Comparison of ENCODE assay signal across 15 cellular contexts in the genomic region with DNA sequence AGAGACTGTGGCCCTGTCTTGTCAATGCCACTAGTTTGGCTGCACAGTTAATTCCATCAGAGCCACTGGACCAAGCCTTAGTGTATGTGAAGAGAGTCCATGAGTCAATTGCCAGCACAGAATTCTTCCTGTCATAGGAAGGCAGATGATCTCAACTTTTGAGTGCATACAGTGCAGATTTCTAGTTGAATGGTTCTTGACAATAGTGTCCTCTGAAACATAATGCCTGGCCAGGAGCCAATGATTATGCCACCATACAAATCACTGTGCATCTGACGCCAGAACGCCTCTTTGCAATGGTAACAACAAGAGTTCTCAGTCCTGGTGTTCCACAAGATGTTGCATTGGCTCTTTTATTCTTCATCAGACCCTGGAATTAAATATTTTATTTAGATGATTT. TPM values are rescaled to one million over a fixed set of nuclear protein-coding genes. Genes with fewer than 3 reads are reported as not detected.
DNase-seq lines count a peak whose midpoint lies in the region; ATAC-seq and TF ChIP-seq lines count a peak whose summit lies in the region.
"Had no signal": no experiment of that assay in that cellular context is flagged by ENCODE, and none has a peak within 500 bp of the region (broad histone marks: within the 10 kb centered on the region; RNA-seq: fewer than 3 reads in every experiment).

No MANE protein-coding gene starts in this region.

- H3K27ac ChIP-seq in GM23338 (ENCODE audit: low read depth) (no peak overlapping the region), suprapubic skin (no peak overlapping the region), SK-N-SH (ENCODE audit: low read depth in 2 of 2, low read length in 1 of 2) (no peak overlapping the region)

- no peaks in the 10 kb centered on the region for H3K9me3 ChIP-seq in suprapubic skin
- H3K9me3 ChIP-seq in SK-N-SH, result no peaks in the 10 kb centered on the region

- H3K4me2 ChIP-seq in GM23338, result no peak overlapping the region
- H3K4me2 ChIP-seq in SK-N-SH, result no peak overlapping the region

- H3K4me1 Mint-ChIP-seq in GM23338, result peaks cover 11% of the 10 kb centered on the region

- no peaks in the 10 kb centered on the region for H3K9me3 Mint-ChIP-seq in GM23338

- POLR2A ChIA-PET in SK-N-SH (lab: Yijun Ruan, JAX), result no interaction called here

- peak; percentile 19 for DNase-seq in NCI-H1436 (lab: John Stamatoyannopoulos, UW)
- no peak for DNase-seq in NCI-H1436 treated with DMSO at 0.1 percent for 48 hours (lab: John Stamatoyannopoulos, UW)
- peak; percentile 94 for DNase-seq in NCI-H446 treated with DMSO at 0.1 percent for 48 hours (lab: John Stamatoyannopoulos, UW)
- DNase-seq in kidney tubule cell (ENCODE audit: low spot score), result peak; percentile 69
- DNase-seq in GM23338 (ENCODE audit: low spot score), result no peak
- no peak for DNase-seq in suprapubic skin (ENCODE audit: low spot score in 2 of 2)
- DNase-seq in SK-N-SH, result no peak
- DNase-seq: immature natural killer cell, right cardiac atrium had no signal

- H3K4me1 ChIP-seq in GM23338 (ENCODE audit: insufficient read depth) (no peaks in the 10 kb centered on the region), suprapubic skin (no peaks in the 10 kb centered on the region), SK-N-SH (ENCODE audit: control insufficient read depth in 1 of 2, insufficient read depth in 2 of 2, low read depth in 1 of 2, low read length in 1 of 2) (no peaks in the 10 kb centered on the region; a peak in 2 of 4 replicates)

- no peak overlapping the region for H2AFZ ChIP-seq in GM23338
- no peak overlapping the region for H2AFZ ChIP-seq in SK-N-SH (ENCODE audit: low read depth)

- H4K20me1 ChIP-seq in GM23338 (replicated peaks; ENCODE audit: insufficient read depth) (peaks cover 4% of the 10 kb centered on the region; the same call in 1 of the 2 replicates), SK-N-SH (ENCODE audit: insufficient read depth) (no peaks in the 10 kb centered on the region)

- H3F3A ChIP-seq in GM23338 (replicated peaks; ENCODE audit: low read depth) (no peaks in the 10 kb centered on the region), SK-N-SH (replicated peaks; ENCODE audit: insufficient read depth) (peaks cover 3% of the 10 kb centered on the region)

- H3K27ac Mint-ChIP-seq in GM23338, result no peak overlapping the region
- H3K27ac Mint-ChIP-seq: activated T-helper 1 cell treated with anti-CD3 and anti-CD28 coated beads, Interleukin-12 subunit alpha, Interleukin-12 subunit beta, Interleukin-2, Interleukin-4 antibody, amounts not matched to agents 30 ng/mL and 10 ng/mL and 1 ng/mL, durations not matched to agents 14 hours and 24 hours and 36 hours; immature natural killer cell had no signal

- TF ChIP-seq CTCF in GM23338 (conservative IDR thresholded peaks at IDR 0.05; ENCODE audit: low read depth in 2 of 2) (no peak), suprapubic skin (IDR thresholded peaks at IDR 0.05) (no peak), SK-N-SH (IDR thresholded peaks at IDR 0.05) (no peak)

- no peak overlapping the region for H3K4me3 Mint-ChIP-seq in GM23338
- H3K4me3 Mint-ChIP-seq: activated T-helper 1 cell treated with anti-CD3 and anti-CD28 coated beads, Interleukin-12 subunit alpha, Interleukin-12 subunit beta, Interleukin-2, Interleukin-4 antibody, amounts not matched to agents 30 ng/mL and 10 ng/mL and 1 ng/mL, durations not matched to agents 14 hours and 24 hours and 36 hours; immature natural killer cell had no signal

- H3K4me3 ChIP-seq in GM23338 (no peak overlapping the region), suprapubic skin (no peak overlapping the region), SK-N-SH (ENCODE audit: low read depth in 2 of 2, low read length in 1 of 2) (no peak overlapping the region)

- TF ChIP-seq EP300 in suprapubic skin (IDR thresholded peaks at IDR 0.05), result no peak
- no peak for TF ChIP-seq EP300 in SK-N-SH (IDR thresholded peaks at IDR 0.05; ENCODE audit: borderline replicate concordance in 1 of 2, low read depth in 1 of 2, low read length in 1 of 2)

- no peaks in the 10 kb centered on the region for H3K36me3 ChIP-seq in GM23338 (ENCODE audit: insufficient read depth)
- no peaks in the 10 kb centered on the region for H3K36me3 ChIP-seq in suprapubic skin
- no peaks in the 10 kb centered on the region for H3K36me3 ChIP-seq in SK-N-SH (replicated peaks in 1 of 2; ENCODE audit: control insufficient read depth in 1 of 2, insufficient read depth in 2 of 2, low read length in 1 of 2)

- ATAC-seq in HG03175 (IDR thresholded peaks at IDR 0.05; ENCODE audit: unreplicated experiment), result peak; percentile 14
- no peak for ATAC-seq in GM23338
- ATAC-seq: Panc1, right cardiac atrium had no signal

- WGBS in suprapubic skin, result 64% methylated on average over 2 of the region's 2 CpGs
- 29% methylated on average over 2 of the region's 2 CpGs for WGBS in SK-N-SH (ENCODE audit: low lambda C conversion rate)

- CTCF ChIA-PET in SK-N-SH (lab: Yijun Ruan, JAX), result no interaction called here

- H3K79me2 ChIP-seq in GM23338 (replicated peaks; ENCODE audit: insufficient read depth), result no peaks in the 10 kb centered on the region
- no peaks in the 10 kb centered on the region for H3K79me2 ChIP-seq in SK-N-SH (ENCODE audit: insufficient read depth)

- H3K27me3 ChIP-seq in GM23338 (ENCODE audit: insufficient read depth) (peaks cover 88% of the 10 kb centered on the region), suprapubic skin (peaks cover 33% of the 10 kb centered on the region), SK-N-SH (ENCODE audit: insufficient read depth) (no peaks in the 10 kb centered on the region)

- TF ChIP-seq RAD21 in SK-N-SH (IDR thresholded peaks at IDR 0.05; ENCODE audit: low read length), result no peak

- TF ChIP-seq POLR2A in suprapubic skin (IDR thresholded peaks at IDR 0.05), result no peak

- no peaks in the 10 kb centered on the region for H3K36me3 Mint-ChIP-seq in GM23338 (ENCODE audit: low read depth)
- H3K36me3 Mint-ChIP-seq: immature natural killer cell had no signal

- peaks cover 22% of the 10 kb centered on the region for H3K27me3 Mint-ChIP-seq in GM23338 (ENCODE audit: insufficient read depth, low read depth, poor library complexity)

- H3K9me2 ChIP-seq in GM23338 (ENCODE audit: insufficient read depth) (no peaks in the 10 kb centered on the region), SK-N-SH (no peaks in the 10 kb centered on the region)

- H3K9ac ChIP-seq in SK-N-SH, result no peak overlapping the region

TF ChIP-seq in GM23338, 12 proteins besides CTCF, POLR2A, EP300 and RAD21 (continues in another document):
- TF ChIP-seq NANOG (IDR thresholded peaks at IDR 0.05; ENCODE audit: borderline replicate concordance) (no peak), ZNF331 (CRISPR knock-in tag; IDR thresholded peaks at IDR 0.05; ENCODE audit: low read depth) (no peak), EZH2phosphoT487 (IDR thresholded peaks at IDR 0.05; ENCODE audit: unreplicated experiment) (no peak), ZNF114 (CRISPR knock-in tag; IDR thresholded peaks at IDR 0.05) (no peak), JUNB (IDR thresholded peaks at IDR 0.05; ENCODE audit: unreplicated experiment) (no peak), STAT1 (IDR thresholded peaks at IDR 0.05; ENCODE audit: unreplicated experiment) (no peak)
- TF ChIP-seq, protein P1, sequence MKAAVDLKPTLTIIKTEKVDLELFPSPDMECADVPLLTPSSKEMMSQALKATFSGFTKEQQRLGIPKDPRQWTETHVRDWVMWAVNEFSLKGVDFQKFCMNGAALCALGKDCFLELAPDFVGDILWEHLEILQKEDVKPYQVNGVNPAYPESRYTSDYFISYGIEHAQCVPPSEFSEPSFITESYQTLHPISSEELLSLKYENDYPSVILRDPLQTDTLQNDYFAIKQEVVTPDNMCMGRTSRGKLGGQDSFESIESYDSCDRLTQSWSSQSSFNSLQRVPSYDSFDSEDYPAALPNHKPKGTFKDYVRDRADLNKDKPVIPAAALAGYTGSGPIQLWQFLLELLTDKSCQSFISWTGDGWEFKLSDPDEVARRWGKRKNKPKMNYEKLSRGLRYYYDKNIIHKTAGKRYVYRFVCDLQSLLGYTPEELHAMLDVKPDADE (IDR thresholded peaks at IDR 0.05), result no peak

TF ChIP-seq in SK-N-SH, 30 proteins besides CTCF, POLR2A, EP300 and RAD21:
- TF ChIP-seq MXI1 (IDR thresholded peaks at IDR 0.05; ENCODE audit: low read depth, low read length), result no peak
- no peak for TF ChIP-seq GATA2 (CRISPR knock-in tag; IDR thresholded peaks at IDR 0.05)
- TF ChIP-seq EZH2phosphoT487 (IDR thresholded peaks at IDR 0.05; ENCODE audit: borderline replicate concordance, low read depth), result no peak
TF ChIP-seq in SK-N-SH: peak in this region for 0.

RNA-seq across cellular contexts. Expression of a gene that starts 7.1 kb away (rescaled TPM):
- total RNA-seq in GM23338 (2014; rRNA removed; shearing (Covaris generic)), result not detected in 2 replicates
- polyA plus RNA-seq in GM23338 (2016; fragmentation: Nextera tagmentation; extraction: Ambion mirVana) (0.14 TPM in 1 of 2 replicates, not detected in the other), SK-N-SH (2012; rRNA removed) (0.02 and 0.03 TPM in 2 replicates)
- not detected for total RNA-seq in suprapubic skin
- 0.01 and 0.08 TPM in 2 replicates for polyA plus RNA-seq in SK-N-SH (2012; cell fraction: cytosol; rRNA removed)
- 0.02 and 0.06 TPM in 2 replicates for polyA plus RNA-seq in SK-N-SH (2012; cell fraction: nucleus; rRNA removed)
- total RNA-seq: activated T-helper 1 cell treated with anti-CD3 and anti-CD28 coated beads, Interleukin-12 subunit alpha, Interleukin-12 subunit beta, Interleukin-2, Interleukin-4 antibody, amounts not matched to agents 30 ng/mL and 10 ng/mL and 1 ng/mL, durations not matched to agents 14 hours and 24 hours and 36 hours; cardiac septum; fibroblast of lung; right cardiac atrium; urinary bladder had no signal
- polyA plus RNA-seq: fibroblast of lung, immature natural killer cell, right cardiac atrium, urinary bladder had no signal

RNA-seq across cellular contexts. Expression of a gene that starts 16.3 kb away (rescaled TPM):
- 0.69 TPM in 1 of 2 replicates, not detected in the other for total RNA-seq in GM23338 (2014; rRNA removed; shearing (Covaris generic))
- 0.32 and 0.35 TPM in 2 replicates for polyA plus RNA-seq in GM23338 (2016; fragmentation: Nextera tagmentation; extraction: Ambion mirVana)
- total RNA-seq in suprapubic skin, result not detected
- polyA plus RNA-seq in SK-N-SH (2012; rRNA removed), result 0.05 and 0.07 TPM in 2 replicates
- polyA plus RNA-seq in SK-N-SH (2012; cell fraction: cytosol; rRNA removed), result 0.08 and 0.09 TPM in 2 replicates
- polyA plus RNA-seq in SK-N-SH (2012; cell fraction: nucleus; rRNA removed), result 0.02 and 0.07 TPM in 2 replicates
- total RNA-seq: activated T-helper 1 cell treated with anti-CD3 and anti-CD28 coated beads, Interleukin-12 subunit alpha, Interleukin-12 subunit beta, Interleukin-2, Interleukin-4 antibody, amounts not matched to agents 30 ng/mL and 10 ng/mL and 1 ng/mL, durations not matched to agents 14 hours and 24 hours and 36 hours; right cardiac atrium; urinary bladder had no signal
- polyA plus RNA-seq: fibroblast of lung, right cardiac atrium, urinary bladder had no signal

Comparison
In these comparisons a context has a peak if more than half of its experiments do, and no peak if none do; other contexts are left out.
1. DNase-seq: peak in NCI-H1436 (single experiment), NCI-H446 treated with DMSO at 0.1 percent for 48 hours (single experiment) and kidney tubule cell (single experiment); none in NCI-H1436 treated with DMSO at 0.1 percent for 48 hours (single experiment), GM23338 (single experiment), suprapubic skin (0 of 2) and SK-N-SH (single experiment).